25 cellular contexts compared by ENCODE assay signal in genomic region chr11:66861774-66862558, GRCh38. TPM values are rescaled to one million over a fixed set of nuclear protein-coding genes. Genes with fewer than 3 reads are reported as not detected.
A peak's percentile ranks its signal among the peaks of the same experiment; 100 is the strongest.
DNase-seq lines count a peak whose midpoint lies in the region; ATAC-seq, FAIRE-seq and TF ChIP-seq lines count a peak whose summit lies in the region.
"Had no signal": no experiment of that assay in that cellular context is flagged by ENCODE, and none has a peak within 500 bp of the region (broad histone marks: within the 10 kb centered on the region; RNA-seq: fewer than 3 reads in every experiment).

No MANE protein-coding gene starts in this region.

- CTCF ChIA-PET in RWPE1 (lab: Yijun Ruan, JAX) (interaction anchor here (1.1 kb wide), 1 partner anchor 113 kb away, joined by 3 read pairs; the partner anchor contains the start of gene C11orf86), HepG2 (lab: Yijun Ruan, JAX; ENCODE audit: low intra/inter-chr PET ratio, low total read pairs) (no interaction called here)

- POLR2A ChIA-PET in RWPE1 (lab: Yijun Ruan, JAX; ENCODE audit: low non-redundant PET), result interaction anchor here (0.6 kb wide), 1 partner anchor 378 kb away, joined by 5 read pairs; no protein-coding TSS in a partner anchor
- POLR2A ChIA-PET in HepG2 (lab: Yijun Ruan, JAX), result no interaction called here

- H2AFZ ChIP-seq in HepG2 (ENCODE audit: low read length), result no peak overlapping the region

- ATAC-seq in HepG2, result no peak
- no peak for ATAC-seq in GM18519 (IDR thresholded peaks at IDR 0.05; ENCODE audit: low FRiP score, unreplicated experiment)
- ATAC-seq in HG02678 (IDR thresholded peaks at IDR 0.05; ENCODE audit: unreplicated experiment), result no peak
- no peak for ATAC-seq in HG03565 (IDR thresholded peaks at IDR 0.05; ENCODE audit: unreplicated experiment)
- ATAC-seq: GM12878 had no signal

- no peaks in the 10 kb centered on the region for H3K9me3 ChIP-seq in BLaER1 treated with 17β-estradiol and CSF1 and Interleukin-3, amounts not matched to agents 10 nM and 100 nM (replicated peaks in 1 of 11)
- no peaks in the 10 kb centered on the region for H3K9me3 ChIP-seq in HepG2 (ENCODE audit: low read length)
- H3K9me3 ChIP-seq: Peyer's patch had no signal

- no peak for FAIRE-seq in HepG2 (lab: Jason Lieb, UNC)
- FAIRE-seq: G401.6, GM12878, GM19239, H54, HTR-8/SVneo had no signal

- TF ChIP-seq POLR2A in HepG2 (IDR thresholded peaks at IDR 0.05; ENCODE audit: insufficient read depth in 1 of 2, low read depth in 2 of 2, low read length in 2 of 2), result no peak

- H3K4me3 ChIP-seq in BLaER1 treated with 17β-estradiol and CSF1 and Interleukin-3, amounts not matched to agents 10 nM and 100 nM, result no peak overlapping the region
- no peak overlapping the region for H3K4me3 ChIP-seq in HepG2 (replicated peaks in 1 of 3; ENCODE audit: insufficient read depth in 1 of 3, low read depth in 2 of 3, low read length in 3 of 3)
- H3K4me3 ChIP-seq: GM12878, Peyer's patch, SK-N-MC had no signal

- peak overlapping the region in 8 of 11 experiments; percentile 26 to 74 (median 53); a peak in 14 of 22 replicates for H3K4me2 ChIP-seq in BLaER1 treated with 17β-estradiol and CSF1 and Interleukin-3, amounts not matched to agents 10 nM and 100 nM
- no peak overlapping the region for H3K4me2 ChIP-seq in HepG2 (ENCODE audit: low read depth, low read length)
- H3K4me2 ChIP-seq: KMS-11 had no signal

- H3K36me3 ChIP-seq in BLaER1 treated with 17β-estradiol and CSF1 and Interleukin-3, amounts not matched to agents 10 nM and 100 nM, result peaks cover 22 to 58% (median 38%) of the 10 kb centered on the region in 11 experiments; a peak in 21 of 22 replicates
- peaks cover 20 to 25% of the 10 kb centered on the region in 2 experiments; a peak in 4 of 5 replicates for H3K36me3 ChIP-seq in HepG2 (replicated peaks in 1 of 2; ENCODE audit: control insufficient read depth in 1 of 2, insufficient read depth in 2 of 2, low read length in 2 of 2)
- H3K36me3 ChIP-seq: Peyer's patch had no signal

- no TSS peak for BruUV-seq in HepG2 (replicated peaks; lab: Mats Ljungman, UMichigan)

- peak overlapping the region in 6 of 11 experiments; percentile 3 to 63 (median 37); a peak in 6 of 22 replicates for H3K9ac ChIP-seq in BLaER1 treated with 17β-estradiol and CSF1 and Interleukin-3, amounts not matched to agents 10 nM and 100 nM
- H3K9ac ChIP-seq in HepG2 (ENCODE audit: insufficient read depth, low read depth, low read length), result no peak overlapping the region
- H3K9ac ChIP-seq: KMS-11 had no signal

- in situ Hi-C loops in HepG2 (cut with HindIII; ENCODE audit: extremely low pct_ligation_motif_present, low pct_unique_long_range_greater_than_20kb), result no loop called here

- 96% methylated on average over 17 of the region's 30 CpGs for WGBS in HepG2 (ENCODE audit: low lambda C conversion rate)

- TF ChIP-seq CTCF in RWPE1 (conservative IDR thresholded peaks at IDR 0.05; ENCODE audit: low read depth), result no peak
- TF ChIP-seq CTCF in HepG2 (CRISPR knock-in tag; IDR thresholded peaks at IDR 0.05), result no peak

- H3K27ac ChIP-seq in BLaER1 treated with 17β-estradiol and CSF1 and Interleukin-3, amounts not matched to agents 10 nM and 100 nM, result peak overlapping the region in 2 of 11 experiments; percentile 34 to 45; a peak in 3 of 22 replicates
- peak overlapping the region; percentile 94 for H3K27ac ChIP-seq in RWPE1
- H3K27ac ChIP-seq in HepG2 (ENCODE audit: extremely low read length, insufficient read depth, low read length), result no peak overlapping the region
- H3K27ac ChIP-seq: KMS-11, Peyer's patch, SK-N-MC had no signal

- DNase-seq in RWPE1 (ENCODE audit: low spot score) (no peak), HepG2 (ENCODE audit: low spot score) (no peak), retina (peak; percentile 39)
- DNase-seq: CD4-positive, alpha-beta T cell; IMR-90; MM.1S; NCI-H1694; NCI-H2081; NCI-H2171; NCI-H226; NCI-H510A; NCI-H69; Peyer's patch; SIG-M5 had no signal

- no peaks in the 10 kb centered on the region for H3K27me3 ChIP-seq in BLaER1 treated with 17β-estradiol and CSF1 and Interleukin-3, amounts not matched to agents 10 nM and 100 nM
- H3K27me3 ChIP-seq in HepG2 (ENCODE audit: control insufficient read depth in 1 of 2, insufficient read depth in 2 of 2, low read length in 2 of 2), result no peaks in the 10 kb centered on the region
- H3K27me3 ChIP-seq: Peyer's patch had no signal

- H4K20me1 ChIP-seq in BLaER1 treated with 17β-estradiol and CSF1 and Interleukin-3, amounts not matched to agents 10 nM and 100 nM, result peaks cover 13 to 81% (median 51%) of the 10 kb centered on the region in 11 experiments; a peak in 21 of 22 replicates
- H4K20me1 ChIP-seq in HepG2 (ENCODE audit: insufficient read depth, low read length), result no peaks in the 10 kb centered on the region

- peaks cover 42 to 66% (median 57%) of the 10 kb centered on the region in 10 experiments for H3K4me1 ChIP-seq in BLaER1 treated with 17β-estradiol and CSF1 and Interleukin-3, amounts not matched to agents 10 nM and 100 nM
- no peaks in the 10 kb centered on the region for H3K4me1 ChIP-seq in HepG2 (ENCODE audit: insufficient read depth, low read length)

- TF ChIP-seq EP300 in HepG2 (IDR thresholded peaks at IDR 0.05; ENCODE audit: low read depth in 2 of 2, low read length in 2 of 2) (no peak), HepG2 (CRISPR knock-in tag; IDR thresholded peaks at IDR 0.05; ENCODE audit: borderline replicate concordance) (no peak)

- intact Hi-C loops in HepG2 (cut with micrococcal nuclease; ENCODE audit: unreplicated experiment), result no loop called here

- H3K79me2 ChIP-seq in HepG2 (ENCODE audit: insufficient read depth, low read length), result no peaks in the 10 kb centered on the region

- no peak for TF ChIP-seq RAD21 in HepG2 (CRISPR knock-in tag; IDR thresholded peaks at IDR 0.05)

TF ChIP-seq in HepG2, 621 proteins besides CTCF, POLR2A, EP300 and RAD21:
- TF ChIP-seq RBM22 (optimal IDR thresholded peaks at IDR 0.05; ENCODE audit: low read length) (peak; percentile 41), MEF2D (CRISPR knock-in tag; IDR thresholded peaks at IDR 0.05) (no peak)
TF ChIP-seq in HepG2: peak in this region for 1.

RNA-seq across cellular contexts. Expression of gene LRFN4, which starts 5.1 kb away (rescaled TPM):
- 4.4 and 6.8 TPM in 2 replicates for total RNA-seq in HepG2 (2016; rRNA removed; fragmentation: Illumina TruSeq; extraction: Trizol)
- 1.1 TPM in 2 replicates for total RNA-seq in HepG2 (2016; cell fraction: cytosol; rRNA removed; fragmentation: Illumina TruSeq; extraction: Trizol; ENCODE audit: low read depth)
- total RNA-seq in HepG2 (2016; cell fraction: insoluble cytoplasmic fraction; rRNA removed; fragmentation: Illumina TruSeq; extraction: Trizol), result 3.5 and 6.4 TPM in 2 replicates
- 4.1 and 5.5 TPM in 2 replicates for total RNA-seq in HepG2 (2016; cell fraction: membrane; rRNA removed; fragmentation: Illumina TruSeq; extraction: Trizol)
- total RNA-seq in HepG2 (2016; cell fraction: nucleus; rRNA removed; fragmentation: Illumina TruSeq; extraction: Trizol), result 2.9 and 5.5 TPM in 2 replicates
- 1.3 and 2.4 TPM in 2 replicates for polyA plus RNA-seq in HepG2 (2011; rRNA removed)
- polyA plus RNA-seq in HepG2 (2011; cell fraction: cytosol; rRNA removed), result 1.7 and 3.3 TPM in 2 replicates
- 7.1 and 9.6 TPM in 2 replicates for polyA plus RNA-seq in HepG2 (2011; cell fraction: nucleus; rRNA removed)
- polyA plus RNA-seq in HepG2 (2012), result 1.2 and 2.5 TPM in 2 replicates
- polyA plus RNA-seq in HepG2 (2016; cell fraction: cytosol; fragmentation: Illumina TruSeq; extraction: Trizol; ENCODE audit: low read depth), result 1.4 and 1.5 TPM in 2 replicates
- 3.8 and 4.4 TPM in 2 replicates for polyA plus RNA-seq in HepG2 (2016; cell fraction: insoluble cytoplasmic fraction; fragmentation: Illumina TruSeq; extraction: Trizol; ENCODE audit: low read depth)
- 3.3 and 4.1 TPM in 2 replicates for polyA plus RNA-seq in HepG2 (2016; cell fraction: membrane; fragmentation: Illumina TruSeq; extraction: Trizol; ENCODE audit: low read depth)
- 7.3 and 8.5 TPM in 2 replicates for polyA plus RNA-seq in HepG2 (2016; cell fraction: nucleus; fragmentation: Illumina TruSeq; extraction: Trizol; ENCODE audit: insufficient read depth, low read depth)
- polyA minus RNA-seq in HepG2 (2011; rRNA and poly(A)+ RNA removed; ENCODE audit: low replicate concordance), result 3.9 and 38.9 TPM in 2 replicates
- polyA minus RNA-seq in HepG2 (2011; cell fraction: cytosol; rRNA and poly(A)+ RNA removed), result 2.7 and 3.0 TPM in 2 replicates
- 1.1 and 1.5 TPM in 2 replicates for polyA minus RNA-seq in HepG2 (2011; cell fraction: nucleus; rRNA and poly(A)+ RNA removed)

RNA-seq across cellular contexts. Expression of gene RCE1, which starts 18.7 kb away (rescaled TPM):
- 8.0 and 22.2 TPM in 2 replicates for total RNA-seq in HepG2 (2016; rRNA removed; fragmentation: Illumina TruSeq; extraction: Trizol)
- 5.3 and 5.8 TPM in 2 replicates for total RNA-seq in HepG2 (2016; cell fraction: cytosol; rRNA removed; fragmentation: Illumina TruSeq; extraction: Trizol; ENCODE audit: low read depth)
- total RNA-seq in HepG2 (2016; cell fraction: insoluble cytoplasmic fraction; rRNA removed; fragmentation: Illumina TruSeq; extraction: Trizol), result 8.3 and 23.5 TPM in 2 replicates
- total RNA-seq in HepG2 (2016; cell fraction: membrane; rRNA removed; fragmentation: Illumina TruSeq; extraction: Trizol), result 9.8 and 10.6 TPM in 2 replicates
- total RNA-seq in HepG2 (2016; cell fraction: nucleus; rRNA removed; fragmentation: Illumina TruSeq; extraction: Trizol), result 18.1 and 22.0 TPM in 2 replicates
- 22.4 and 29.3 TPM in 2 replicates for polyA plus RNA-seq in HepG2 (2011; rRNA removed)
- polyA plus RNA-seq in HepG2 (2011; cell fraction: cytosol; rRNA removed), result 18.4 and 29.0 TPM in 2 replicates
- 56.2 and 66.8 TPM in 2 replicates for polyA plus RNA-seq in HepG2 (2011; cell fraction: nucleus; rRNA removed)
- polyA plus RNA-seq in HepG2 (2012), result 14.4 and 22.1 TPM in 2 replicates
- 5.7 and 6.5 TPM in 2 replicates for polyA plus RNA-seq in HepG2 (2016; cell fraction: cytosol; fragmentation: Illumina TruSeq; extraction: Trizol; ENCODE audit: low read depth)
- 9.5 and 11.9 TPM in 2 replicates for polyA plus RNA-seq in HepG2 (2016; cell fraction: insoluble cytoplasmic fraction; fragmentation: Illumina TruSeq; extraction: Trizol; ENCODE audit: low read depth)
- polyA plus RNA-seq in HepG2 (2016; cell fraction: membrane; fragmentation: Illumina TruSeq; extraction: Trizol; ENCODE audit: low read depth), result 8.8 and 9.5 TPM in 2 replicates
- polyA plus RNA-seq in HepG2 (2016; cell fraction: nucleus; fragmentation: Illumina TruSeq; extraction: Trizol; ENCODE audit: insufficient read depth, low read depth), result 41.3 and 46.5 TPM in 2 replicates
- polyA minus RNA-seq in HepG2 (2011; rRNA and poly(A)+ RNA removed; ENCODE audit: low replicate concordance), result 40.2 and 41.8 TPM in 2 replicates
- polyA minus RNA-seq in HepG2 (2011; cell fraction: cytosol; rRNA and poly(A)+ RNA removed), result 11.0 and 11.1 TPM in 2 replicates
- polyA minus RNA-seq in HepG2 (2011; cell fraction: nucleus; rRNA and poly(A)+ RNA removed), result 16.7 and 18.8 TPM in 2 replicates
